1 cellular context compared by ENCODE assay signal in genomic region chr22:49112661-49113626, GRCh38.
TF ChIP-seq lines count a peak whose summit lies in the region.

No MANE protein-coding gene starts in this region.

TF ChIP-seq in H1, 55 proteins besides CTCF, POLR2A, EP300 and RAD21:
- TF ChIP-seq E2F6 (IDR thresholded peaks at IDR 0.05) (no peak), SAP30 (IDR thresholded peaks at IDR 0.05; ENCODE audit: insufficient read depth, insufficient replicate concordance, low read length) (no peak), CBX8 (IDR thresholded peaks at IDR 0.05; ENCODE audit: borderline replicate concordance, low read depth, low read length) (no peak)
